ENCODE assay signal across 18 cellular contexts in genomic region chr9:73031350-73031749, GRCh38.
DNase-seq lines count a peak whose midpoint lies in the region; ATAC-seq, FAIRE-seq and TF ChIP-seq lines count a peak whose summit lies in the region.
"Had no signal": no experiment of that assay in that cellular context is flagged by ENCODE, and none has a peak within 500 bp of the region (broad histone marks: within the 10 kb centered on the region; RNA-seq: fewer than 3 reads in every experiment).

No MANE protein-coding gene starts in this region.

- TF ChIP-seq CTCF in HepG2 (CRISPR knock-in tag; IDR thresholded peaks at IDR 0.05), result no peak
- no peak for TF ChIP-seq CTCF in right lobe of liver (IDR thresholded peaks at IDR 0.05)
- TF ChIP-seq CTCF in PC-9 (conservative IDR thresholded peaks at IDR 0.05), result no peak
- TF ChIP-seq CTCF in K562 (IDR thresholded peaks at IDR 0.05 in 2 of 3, conservative IDR thresholded peaks at IDR 0.05 in 1 of 3; ENCODE audit: insufficient read depth in 2 of 3, low read depth in 1 of 3, low read length in 3 of 3), result no peak

- peak; percentile 49; the same call in 2 of the 3 replicates for ATAC-seq in HepG2
- ATAC-seq in right lobe of liver, result no peak
- peak; percentile 50 for ATAC-seq in K562
- ATAC-seq in GM18498 (IDR thresholded peaks at IDR 0.05; ENCODE audit: unreplicated experiment), result no peak
- ATAC-seq: GM23338 had no signal

- H4K20me1 ChIP-seq in HepG2 (ENCODE audit: insufficient read depth, low read length) (no peaks in the 10 kb centered on the region), PC-9 (ENCODE audit: insufficient read depth) (no peaks in the 10 kb centered on the region), K562 (replicated peaks; ENCODE audit: control insufficient read depth, insufficient read depth, low read length) (no peaks in the 10 kb centered on the region)
- H4K20me1 ChIP-seq: BLaER1 treated with 17β-estradiol and CSF1 and Interleukin-3, amounts not matched to agents 10 nM and 100 nM had no signal

- H3K27me3 ChIP-seq in HepG2 (ENCODE audit: control insufficient read depth in 1 of 2, insufficient read depth in 2 of 2, low read length in 2 of 2), result no peaks in the 10 kb centered on the region
- H3K27me3 ChIP-seq in right lobe of liver, result no peaks in the 10 kb centered on the region
- H3K27me3 ChIP-seq in PC-9 (ENCODE audit: insufficient read depth, low read depth), result no peaks in the 10 kb centered on the region
- no peaks in the 10 kb centered on the region for H3K27me3 ChIP-seq in K562 (ENCODE audit: control insufficient read depth in 2 of 2, insufficient read depth in 2 of 2, low read length in 2 of 2)
- H3K27me3 ChIP-seq: BLaER1 treated with 17β-estradiol and CSF1 and Interleukin-3, amounts not matched to agents 10 nM and 100 nM had no signal

- in situ Hi-C loops in HepG2 (cut with HindIII; ENCODE audit: extremely low pct_ligation_motif_present, low pct_unique_long_range_greater_than_20kb) (no loop called here), K562 (cut with MboI) (no loop called here)

- H2AFZ ChIP-seq in HepG2 (ENCODE audit: low read length) (no peak overlapping the region), PC-9 (0 out of 2 replicates have a peak overlapping the region, but pooled peaks have one; percentile 34), K562 (ENCODE audit: low read depth, low read length) (peak overlapping the region; percentile 34)

- H3K4me3 ChIP-seq in HepG2 (replicated peaks in 1 of 3; ENCODE audit: insufficient read depth in 1 of 3, low read depth in 2 of 3, low read length in 3 of 3) (no peak overlapping the region), right lobe of liver (no peak overlapping the region), PC-9 (no peak overlapping the region), K562 (peak overlapping the region; percentile 22)
- H3K4me3 ChIP-seq: BLaER1 treated with 17β-estradiol and CSF1 and Interleukin-3, amounts not matched to agents 10 nM and 100 nM; GM23338 had no signal

- TF ChIP-seq RAD21 in HepG2 (CRISPR knock-in tag; IDR thresholded peaks at IDR 0.05) (no peak), K562 (CRISPR knock-in tag; conservative IDR thresholded peaks at IDR 0.05 in 1 of 2, IDR thresholded peaks at IDR 0.05 in 1 of 2) (no peak; a peak in 1 of 4 replicates)

- no peaks in the 10 kb centered on the region for H3F3A ChIP-seq in PC-9 (ENCODE audit: insufficient read depth, low read depth)

- H3K27ac ChIP-seq in HepG2 (ENCODE audit: extremely low read length, insufficient read depth, low read length) (no peak overlapping the region), right lobe of liver (no peak overlapping the region), PC-9 (no peak overlapping the region), K562 (ENCODE audit: extremely low read depth, low read depth, low read length) (peak overlapping the region; percentile 65; the same call in 2 of the 3 replicates)
- H3K27ac ChIP-seq: BLaER1 treated with 17β-estradiol and CSF1 and Interleukin-3, amounts not matched to agents 10 nM and 100 nM had no signal

- DNase-seq in HepG2 (ENCODE audit: low spot score) (peak; percentile 50), right lobe of liver (no peak), PC-9 (no peak), K562 (ENCODE audit: extremely low read depth in 1 of 4, low spot score in 3 of 4) (no peak), CD1c-positive myeloid dendritic cell (ENCODE audit: extremely low spot score) (no peak)
- DNase-seq in stimulated activated CD4-positive, alpha-beta T cell treated with anti-CD3 and anti-CD28 coated beads, Interleukin-1b, Interleukin-23, amount 100 ng/mL, for 48 hours, result no peak
- DNase-seq: CD4-positive, CD25-positive, alpha-beta regulatory T cell; CD8-positive, alpha-beta memory T cell; COR-L47; DMS 273 treated with DMSO at 0.1 percent for 48 hours; DMS53; DND-41; EL; HCEC 1CT had no signal

- no peaks in the 10 kb centered on the region for H3K9me3 ChIP-seq in HepG2 (ENCODE audit: low read length)
- H3K9me3 ChIP-seq in right lobe of liver, result no peaks in the 10 kb centered on the region
- H3K9me3 ChIP-seq in PC-9 (ENCODE audit: insufficient read depth, low read depth), result no peaks in the 10 kb centered on the region
- H3K9me3 ChIP-seq in K562 (replicated peaks; ENCODE audit: control insufficient read depth, insufficient read depth, low read depth, low read length), result no peaks in the 10 kb centered on the region

- CTCF ChIA-PET in HepG2 (lab: Yijun Ruan, JAX; ENCODE audit: low intra/inter-chr PET ratio, low total read pairs), result no interaction called here
- CTCF ChIA-PET in PC-9 (lab: Charles Lee), result no interaction called here
- CTCF ChIA-PET in K562 (lab: Yijun Ruan, JAX; ENCODE audit: low intra/inter-chr PET ratio), result interaction anchor here (1.1 kb wide), 1 partner anchor 50 kb away, joined by 3 read pairs; no protein-coding TSS in a partner anchor

- no peak overlapping the region for H3K9ac ChIP-seq in HepG2 (ENCODE audit: insufficient read depth, low read depth, low read length)
- H3K9ac ChIP-seq in K562 (ENCODE audit: insufficient read depth in 1 of 2, low read depth in 2 of 2, low read length in 2 of 2), result peak overlapping the region in 1 of 2 experiments; percentile 61; a peak in 2 of 4 replicates
- H3K9ac ChIP-seq: BLaER1 treated with 17β-estradiol and CSF1 and Interleukin-3, amounts not matched to agents 10 nM and 100 nM had no signal

- TF ChIP-seq EP300 in HepG2 (IDR thresholded peaks at IDR 0.05; ENCODE audit: low read depth in 2 of 2, low read length in 2 of 2) (no peak), HepG2 (CRISPR knock-in tag; IDR thresholded peaks at IDR 0.05; ENCODE audit: borderline replicate concordance) (no peak), K562 (IDR thresholded peaks at IDR 0.05; ENCODE audit: low read length) (no peak)

- TF ChIP-seq POLR2A in HepG2 (IDR thresholded peaks at IDR 0.05; ENCODE audit: insufficient read depth in 1 of 2, low read depth in 2 of 2, low read length in 2 of 2), result no peak
- TF ChIP-seq POLR2A in right lobe of liver (IDR thresholded peaks at IDR 0.05), result no peak
- no peak for TF ChIP-seq POLR2A in K562 (conservative IDR thresholded peaks at IDR 0.05)

- H3K79me2 ChIP-seq in HepG2 (ENCODE audit: insufficient read depth, low read length), result no peaks in the 10 kb centered on the region
- H3K79me2 ChIP-seq in PC-9 (ENCODE audit: low read depth), result no peaks in the 10 kb centered on the region
- H3K79me2 ChIP-seq in K562 (ENCODE audit: control insufficient read depth, insufficient read depth, low read length), result peaks cover 35% of the 10 kb centered on the region; the same call in 2 of the 3 replicates

- no peaks in the 10 kb centered on the region for H3K36me3 ChIP-seq in HepG2 (replicated peaks in 1 of 2; ENCODE audit: control insufficient read depth in 1 of 2, insufficient read depth in 2 of 2, low read length in 2 of 2)
- H3K36me3 ChIP-seq in right lobe of liver, result no peaks in the 10 kb centered on the region
- no peaks in the 10 kb centered on the region for H3K36me3 ChIP-seq in PC-9 (ENCODE audit: low read depth)
- H3K36me3 ChIP-seq in K562 (ENCODE audit: control insufficient read depth, insufficient read depth, low read length), result no peaks in the 10 kb centered on the region

- H3K9me2 ChIP-seq in PC-9 (ENCODE audit: insufficient read depth), result no peaks in the 10 kb centered on the region

- WGBS in HepG2 (ENCODE audit: low lambda C conversion rate), result 27% methylated on average over 1 of the region's 1 CpG
- WGBS in right lobe of liver (ENCODE audit: insufficient coverage, low coverage, low lambda C conversion rate, missing lambda C conversion rate), result 67% methylated on average over 1 of the region's 1 CpG
- 31% methylated on average over 1 of the region's 1 CpG for WGBS in K562 (ENCODE audit: insufficient coverage, low coverage, missing lambda C conversion rate)

- no peaks in the 10 kb centered on the region for H3K9me1 ChIP-seq in K562 (ENCODE audit: control insufficient read depth, insufficient read depth, low read length)

- FAIRE-seq in HepG2 (lab: Jason Lieb, UNC) (no peak), K562 (lab: Jason Lieb, UNC) (peak; percentile 62)
- FAIRE-seq: H54 had no signal

- intact Hi-C loops in HepG2 (cut with micrococcal nuclease; ENCODE audit: unreplicated experiment), result no loop called here
- intact Hi-C loops in right lobe of liver (cut with DNase I), result loop anchor here in 1 of 2 donors (10.0 kb wide), 1 partner anchor 53 kb away; no protein-coding TSS in a partner anchor
- intact Hi-C loops in PC-9 (cut with micrococcal nuclease; ENCODE audit: unreplicated experiment), result no loop called here
- intact Hi-C loops in K562 (cut with micrococcal nuclease), result loop anchor here (2.0 to 5.0 kb wide), 2 partner anchors 101 to 947 kb away; no protein-coding TSS in a partner anchor

- POLR2A ChIA-PET in HepG2 (lab: Yijun Ruan, JAX), result no interaction called here
- POLR2A ChIA-PET in PC-9 (lab: Charles Lee; ENCODE audit: unreplicated experiment), result no interaction called here
- POLR2A ChIA-PET in K562 (lab: Yijun Ruan, JAX), result interaction anchor here (1.3 kb wide), 1 partner anchor 122 kb away, joined by 3 read pairs; no protein-coding TSS in a partner anchor

- H3K4me1 ChIP-seq in HepG2 (ENCODE audit: insufficient read depth, low read length), result peaks cover 19% of the 10 kb centered on the region
- H3K4me1 ChIP-seq in right lobe of liver, result no peaks in the 10 kb centered on the region
- H3K4me1 ChIP-seq in PC-9 (replicated peaks; ENCODE audit: insufficient read depth), result no peaks in the 10 kb centered on the region
- peaks cover 4 to 24% of the 10 kb centered on the region in 2 experiments; a peak in 4 of 5 replicates for H3K4me1 ChIP-seq in K562 (replicated peaks in 1 of 2; ENCODE audit: control insufficient read depth in 2 of 2, insufficient read depth in 2 of 2, low read length in 2 of 2)

- BruUV-seq in HepG2 (replicated peaks; lab: Mats Ljungman, UMichigan) (no TSS peak), PC-9 (replicated peaks; lab: Mats Ljungman, UMichigan) (no TSS peak), K562 (replicated peaks; lab: Mats Ljungman, UMichigan) (no TSS peak)

- H3K4me2 ChIP-seq in HepG2 (ENCODE audit: low read depth, low read length) (peak overlapping the region; percentile 25; the same call in 1 of the 2 replicates), PC-9 (no peak overlapping the region), K562 (ENCODE audit: insufficient read depth, low read length) (peak overlapping the region; percentile 40; the same call in 1 of the 2 replicates)
- H3K4me2 ChIP-seq: BLaER1 treated with 17β-estradiol and CSF1 and Interleukin-3, amounts not matched to agents 10 nM and 100 nM; GM23338 had no signal

TF ChIP-seq in K562, 482 proteins besides CTCF, POLR2A, EP300 and RAD21 (continues in another document):
- peak; percentile 99 for TF ChIP-seq SPI1 (IDR thresholded peaks at IDR 0.05; ENCODE audit: borderline replicate concordance, low read depth, low read length)

Comparison
In these comparisons a context has a peak if more than half of its experiments do, and no peak if none do; other contexts are left out.
1. ATAC-seq: peak in HepG2 (single experiment) and K562 (single experiment); none in right lobe of liver (0 of 4) and GM18498 (single experiment).
2. Of the 241 proteins assayed by ChIP-seq in both HepG2 and K562: peak only in HepG2: GATAD2A, HMG20A, HOMEZ and ZNF644; only in K562: none; in both: none; in neither: 236; mixed calls (peak in some experiments, not most) for 1.